1 cellular context compared by ENCODE assay signal in the genomic region with DNA sequence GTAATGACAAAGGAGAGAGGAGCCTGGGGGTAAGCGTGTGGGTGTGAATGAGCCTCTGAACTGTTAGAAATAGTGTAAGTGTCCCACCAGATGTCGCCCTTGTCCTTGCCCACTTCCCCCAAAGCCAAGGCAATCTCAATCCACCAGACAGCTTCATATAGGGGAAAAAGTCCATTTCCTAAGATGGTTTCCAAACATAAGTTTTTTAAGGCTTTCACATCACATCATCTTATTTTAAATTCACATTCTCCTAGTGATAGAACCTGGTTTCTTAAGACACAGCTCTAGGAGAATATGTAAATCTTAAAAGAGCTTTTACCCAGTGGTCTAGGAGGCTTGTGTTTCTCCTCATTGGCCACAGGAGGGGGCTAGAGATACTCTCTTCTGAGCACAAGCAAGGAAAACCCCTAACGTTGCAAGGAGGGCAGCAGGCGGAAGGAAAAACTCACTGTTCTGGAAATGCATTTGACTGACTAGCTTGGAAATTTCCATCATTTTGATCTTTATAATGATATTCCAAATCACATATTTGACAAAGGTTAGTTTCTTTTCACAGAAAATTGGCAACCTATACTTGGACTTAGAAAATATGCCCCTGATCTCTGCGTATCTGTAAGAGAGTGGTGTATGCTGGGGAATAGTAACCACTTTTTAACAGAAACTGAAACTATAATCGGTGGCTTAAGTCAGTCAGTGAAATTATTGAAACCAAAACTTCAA.
TF ChIP-seq lines count a peak whose summit lies in the region.

No MANE protein-coding gene starts in this region.

TF ChIP-seq in H1, 55 proteins besides CTCF, POLR2A, EP300 and RAD21:
- TF ChIP-seq POU5F1 (IDR thresholded peaks at IDR 0.05; ENCODE audit: low read depth, low read length) = no peak
- no peak for TF ChIP-seq SRF (IDR thresholded peaks at IDR 0.05; ENCODE audit: low read depth, low read length)
- no peak for TF ChIP-seq SIRT6 (IDR thresholded peaks at IDR 0.05; ENCODE audit: low read length)
- TF ChIP-seq, protein P1, sequence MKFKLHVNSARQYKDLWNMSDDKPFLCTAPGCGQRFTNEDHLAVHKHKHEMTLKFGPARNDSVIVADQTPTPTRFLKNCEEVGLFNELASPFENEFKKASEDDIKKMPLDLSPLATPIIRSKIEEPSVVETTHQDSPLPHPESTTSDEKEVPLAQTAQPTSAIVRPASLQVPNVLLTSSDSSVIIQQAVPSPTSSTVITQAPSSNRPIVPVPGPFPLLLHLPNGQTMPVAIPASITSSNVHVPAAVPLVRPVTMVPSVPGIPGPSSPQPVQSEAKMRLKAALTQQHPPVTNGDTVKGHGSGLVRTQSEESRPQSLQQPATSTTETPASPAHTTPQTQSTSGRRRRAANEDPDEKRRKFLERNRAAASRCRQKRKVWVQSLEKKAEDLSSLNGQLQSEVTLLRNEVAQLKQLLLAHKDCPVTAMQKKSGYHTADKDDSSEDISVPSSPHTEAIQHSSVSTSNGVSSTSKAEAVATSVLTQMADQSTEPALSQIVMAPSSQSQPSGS (IDR thresholded peaks at IDR 0.05; ENCODE audit: low read length) = 0 out of 2 replicates have a peak, but pooled peaks have one; percentile 37
- peak; percentile 46; the same call in 1 of the 2 replicates for TF ChIP-seq CHD2 (IDR thresholded peaks at IDR 0.05; ENCODE audit: low read length)
- TF ChIP-seq, protein P2, sequence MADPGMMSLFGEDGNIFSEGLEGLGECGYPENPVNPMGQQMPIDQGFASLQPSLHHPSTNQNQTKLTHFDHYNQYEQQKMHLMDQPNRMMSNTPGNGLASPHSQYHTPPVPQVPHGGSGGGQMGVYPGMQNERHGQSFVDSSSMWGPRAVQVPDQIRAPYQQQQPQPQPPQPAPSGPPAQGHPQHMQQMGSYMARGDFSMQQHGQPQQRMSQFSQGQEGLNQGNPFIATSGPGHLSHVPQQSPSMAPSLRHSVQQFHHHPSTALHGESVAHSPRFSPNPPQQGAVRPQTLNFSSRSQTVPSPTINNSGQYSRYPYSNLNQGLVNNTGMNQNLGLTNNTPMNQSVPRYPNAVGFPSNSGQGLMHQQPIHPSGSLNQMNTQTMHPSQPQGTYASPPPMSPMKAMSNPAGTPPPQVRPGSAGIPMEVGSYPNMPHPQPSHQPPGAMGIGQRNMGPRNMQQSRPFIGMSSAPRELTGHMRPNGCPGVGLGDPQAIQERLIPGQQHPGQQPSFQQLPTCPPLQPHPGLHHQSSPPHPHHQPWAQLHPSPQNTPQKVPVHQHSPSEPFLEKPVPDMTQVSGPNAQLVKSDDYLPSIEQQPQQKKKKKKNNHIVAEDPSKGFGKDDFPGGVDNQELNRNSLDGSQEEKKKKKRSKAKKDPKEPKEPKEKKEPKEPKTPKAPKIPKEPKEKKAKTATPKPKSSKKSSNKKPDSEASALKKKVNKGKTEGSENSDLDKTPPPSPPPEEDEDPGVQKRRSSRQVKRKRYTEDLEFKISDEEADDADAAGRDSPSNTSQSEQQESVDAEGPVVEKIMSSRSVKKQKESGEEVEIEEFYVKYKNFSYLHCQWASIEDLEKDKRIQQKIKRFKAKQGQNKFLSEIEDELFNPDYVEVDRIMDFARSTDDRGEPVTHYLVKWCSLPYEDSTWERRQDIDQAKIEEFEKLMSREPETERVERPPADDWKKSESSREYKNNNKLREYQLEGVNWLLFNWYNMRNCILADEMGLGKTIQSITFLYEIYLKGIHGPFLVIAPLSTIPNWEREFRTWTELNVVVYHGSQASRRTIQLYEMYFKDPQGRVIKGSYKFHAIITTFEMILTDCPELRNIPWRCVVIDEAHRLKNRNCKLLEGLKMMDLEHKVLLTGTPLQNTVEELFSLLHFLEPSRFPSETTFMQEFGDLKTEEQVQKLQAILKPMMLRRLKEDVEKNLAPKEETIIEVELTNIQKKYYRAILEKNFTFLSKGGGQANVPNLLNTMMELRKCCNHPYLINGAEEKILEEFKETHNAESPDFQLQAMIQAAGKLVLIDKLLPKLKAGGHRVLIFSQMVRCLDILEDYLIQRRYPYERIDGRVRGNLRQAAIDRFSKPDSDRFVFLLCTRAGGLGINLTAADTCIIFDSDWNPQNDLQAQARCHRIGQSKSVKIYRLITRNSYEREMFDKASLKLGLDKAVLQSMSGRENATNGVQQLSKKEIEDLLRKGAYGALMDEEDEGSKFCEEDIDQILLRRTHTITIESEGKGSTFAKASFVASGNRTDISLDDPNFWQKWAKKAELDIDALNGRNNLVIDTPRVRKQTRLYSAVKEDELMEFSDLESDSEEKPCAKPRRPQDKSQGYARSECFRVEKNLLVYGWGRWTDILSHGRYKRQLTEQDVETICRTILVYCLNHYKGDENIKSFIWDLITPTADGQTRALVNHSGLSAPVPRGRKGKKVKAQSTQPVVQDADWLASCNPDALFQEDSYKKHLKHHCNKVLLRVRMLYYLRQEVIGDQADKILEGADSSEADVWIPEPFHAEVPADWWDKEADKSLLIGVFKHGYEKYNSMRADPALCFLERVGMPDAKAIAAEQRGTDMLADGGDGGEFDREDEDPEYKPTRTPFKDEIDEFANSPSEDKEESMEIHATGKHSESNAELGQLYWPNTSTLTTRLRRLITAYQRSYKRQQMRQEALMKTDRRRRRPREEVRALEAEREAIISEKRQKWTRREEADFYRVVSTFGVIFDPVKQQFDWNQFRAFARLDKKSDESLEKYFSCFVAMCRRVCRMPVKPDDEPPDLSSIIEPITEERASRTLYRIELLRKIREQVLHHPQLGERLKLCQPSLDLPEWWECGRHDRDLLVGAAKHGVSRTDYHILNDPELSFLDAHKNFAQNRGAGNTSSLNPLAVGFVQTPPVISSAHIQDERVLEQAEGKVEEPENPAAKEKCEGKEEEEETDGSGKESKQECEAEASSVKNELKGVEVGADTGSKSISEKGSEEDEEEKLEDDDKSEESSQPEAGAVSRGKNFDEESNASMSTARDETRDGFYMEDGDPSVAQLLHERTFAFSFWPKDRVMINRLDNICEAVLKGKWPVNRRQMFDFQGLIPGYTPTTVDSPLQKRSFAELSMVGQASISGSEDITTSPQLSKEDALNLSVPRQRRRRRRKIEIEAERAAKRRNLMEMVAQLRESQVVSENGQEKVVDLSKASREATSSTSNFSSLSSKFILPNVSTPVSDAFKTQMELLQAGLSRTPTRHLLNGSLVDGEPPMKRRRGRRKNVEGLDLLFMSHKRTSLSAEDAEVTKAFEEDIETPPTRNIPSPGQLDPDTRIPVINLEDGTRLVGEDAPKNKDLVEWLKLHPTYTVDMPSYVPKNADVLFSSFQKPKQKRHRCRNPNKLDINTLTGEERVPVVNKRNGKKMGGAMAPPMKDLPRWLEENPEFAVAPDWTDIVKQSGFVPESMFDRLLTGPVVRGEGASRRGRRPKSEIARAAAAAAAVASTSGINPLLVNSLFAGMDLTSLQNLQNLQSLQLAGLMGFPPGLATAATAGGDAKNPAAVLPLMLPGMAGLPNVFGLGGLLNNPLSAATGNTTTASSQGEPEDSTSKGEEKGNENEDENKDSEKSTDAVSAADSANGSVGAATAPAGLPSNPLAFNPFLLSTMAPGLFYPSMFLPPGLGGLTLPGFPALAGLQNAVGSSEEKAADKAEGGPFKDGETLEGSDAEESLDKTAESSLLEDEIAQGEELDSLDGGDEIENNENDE (IDR thresholded peaks at IDR 0.05; ENCODE audit: insufficient replicate concordance, low read length) = peak; percentile 39
- no peak for TF ChIP-seq CHD1 (IDR thresholded peaks at IDR 0.05; ENCODE audit: low read depth, low read length)
- no peak for TF ChIP-seq RXRA (IDR thresholded peaks at IDR 0.05; ENCODE audit: insufficient read depth, low read depth, low read length)
